In the genomic region with DNA sequence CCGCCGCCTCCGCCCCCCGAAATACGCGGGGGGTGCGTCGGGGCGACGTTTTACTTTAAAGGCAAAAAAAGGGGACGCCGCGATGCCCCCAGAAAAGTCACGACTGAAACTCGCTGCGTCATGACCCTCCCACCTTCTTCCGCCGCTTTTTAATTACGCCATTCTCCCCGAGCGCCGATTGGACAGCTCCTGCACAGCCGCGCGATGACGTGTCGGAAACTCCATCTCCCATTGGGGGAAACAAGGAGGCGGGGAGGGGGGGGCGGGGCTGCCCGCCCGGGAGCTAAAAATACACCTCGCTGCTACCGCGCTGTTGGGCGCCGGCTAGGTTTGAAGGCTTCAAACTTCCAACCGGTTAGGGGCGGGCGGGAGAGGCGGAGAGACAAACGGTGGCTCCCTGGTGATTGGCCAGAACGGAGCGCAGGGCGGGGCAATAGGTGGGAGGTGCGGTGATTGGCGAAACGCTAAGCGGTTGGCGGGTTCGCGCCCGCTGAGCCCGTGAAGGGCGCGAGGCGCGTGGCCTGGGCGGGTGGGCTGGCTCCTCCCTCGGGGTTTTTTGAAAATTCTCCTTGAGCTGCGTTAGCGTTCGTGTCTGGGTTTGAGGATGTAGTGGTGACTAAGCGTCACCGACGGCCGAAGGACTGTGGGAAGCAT, we compare ENCODE assay signal across 1 cellular context.
TF ChIP-seq lines count a peak whose summit lies in the region.

A gene with protein sequence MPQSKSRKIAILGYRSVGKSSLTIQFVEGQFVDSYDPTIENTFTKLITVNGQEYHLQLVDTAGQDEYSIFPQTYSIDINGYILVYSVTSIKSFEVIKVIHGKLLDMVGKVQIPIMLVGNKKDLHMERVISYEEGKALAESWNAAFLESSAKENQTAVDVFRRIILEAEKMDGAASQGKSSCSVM (minus strand): TSS at position 131 of the 654 bp plus-strand sequence. CDS start 384 bp downstream, outside the sequence.

TF ChIP-seq in HepG2, 621 proteins besides CTCF, POLR2A, EP300 and RAD21 (continued from another document and continues in another):
- TF ChIP-seq, protein P1, sequence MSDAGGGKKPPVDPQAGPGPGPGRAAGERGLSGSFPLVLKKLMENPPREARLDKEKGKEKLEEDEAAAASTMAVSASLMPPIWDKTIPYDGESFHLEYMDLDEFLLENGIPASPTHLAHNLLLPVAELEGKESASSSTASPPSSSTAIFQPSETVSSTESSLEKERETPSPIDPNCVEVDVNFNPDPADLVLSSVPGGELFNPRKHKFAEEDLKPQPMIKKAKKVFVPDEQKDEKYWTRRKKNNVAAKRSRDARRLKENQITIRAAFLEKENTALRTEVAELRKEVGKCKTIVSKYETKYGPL (CRISPR knock-in tag; IDR thresholded peaks at IDR 0.05) = no peak
- TF ChIP-seq ZNF777 (CRISPR knock-in tag; IDR thresholded peaks at IDR 0.05) (peak; percentile 39; the same call in 1 of the 2 replicates), IKZF4 (CRISPR knock-in tag; IDR thresholded peaks at IDR 0.05; ENCODE audit: borderline replicate concordance, low read depth, not compliant biosample characterization) (no peak), ARNT2 (CRISPR knock-in tag; IDR thresholded peaks at IDR 0.05; ENCODE audit: low read depth) (no peak), RFXAP (CRISPR knock-in tag; IDR thresholded peaks at IDR 0.05; ENCODE audit: borderline replicate concordance) (peak; percentile 85), THAP11 (CRISPR knock-in tag; IDR thresholded peaks at IDR 0.05) (no peak), TEAD3 (CRISPR knock-in tag; optimal IDR thresholded peaks at IDR 0.05; ENCODE audit: borderline replicate concordance) (no peak), PRPF4 (IDR thresholded peaks at IDR 0.05; ENCODE audit: low read depth, low read length, poor library complexity, severe bottlenecking) (peak; percentile 73), RNF2 (conservative IDR thresholded peaks at IDR 0.05; ENCODE audit: low read depth) (no peak), MBD4 (IDR thresholded peaks at IDR 0.05; ENCODE audit: borderline replicate concordance, low read length) (no peak), ZNF670 (CRISPR knock-in tag; IDR thresholded peaks at IDR 0.05; ENCODE audit: borderline replicate concordance) (no peak), SP2 (CRISPR knock-in tag; IDR thresholded peaks at IDR 0.05) (peak; percentile 77), ZNF75D (CRISPR knock-in tag; IDR thresholded peaks at IDR 0.05; ENCODE audit: borderline replicate concordance) (no peak), RORA (CRISPR knock-in tag; IDR thresholded peaks at IDR 0.05) (no peak), ATF7-NPFF (CRISPR knock-in tag; IDR thresholded peaks at IDR 0.05; ENCODE audit: low read depth) (peak; percentile 63), MED1 (CRISPR knock-in tag; IDR thresholded peaks at IDR 0.05) (peak; percentile 37; the same call in 1 of the 2 replicates), ATF1 (CRISPR knock-in tag; IDR thresholded peaks at IDR 0.05) (peak; percentile 86), KDM2A (CRISPR knock-in tag; IDR thresholded peaks at IDR 0.05; ENCODE audit: borderline replicate concordance, low read depth) (peak; percentile 34; the same call in 1 of the 2 replicates), AGO2 (optimal IDR thresholded peaks at IDR 0.05; ENCODE audit: low read depth, low read length) (peak; percentile 4), ZFP41 (CRISPR knock-in tag; IDR thresholded peaks at IDR 0.05; ENCODE audit: borderline replicate concordance) (no peak), MZF1 (CRISPR knock-in tag; IDR thresholded peaks at IDR 0.05; ENCODE audit: borderline replicate concordance) (no peak), CC2D1A (CRISPR knock-in tag; IDR thresholded peaks at IDR 0.05) (no peak), RAD51 (IDR thresholded peaks at IDR 0.05; ENCODE audit: borderline replicate concordance) (peak; percentile 41; the same call in 1 of the 2 replicates)
- TF ChIP-seq, protein P2, sequence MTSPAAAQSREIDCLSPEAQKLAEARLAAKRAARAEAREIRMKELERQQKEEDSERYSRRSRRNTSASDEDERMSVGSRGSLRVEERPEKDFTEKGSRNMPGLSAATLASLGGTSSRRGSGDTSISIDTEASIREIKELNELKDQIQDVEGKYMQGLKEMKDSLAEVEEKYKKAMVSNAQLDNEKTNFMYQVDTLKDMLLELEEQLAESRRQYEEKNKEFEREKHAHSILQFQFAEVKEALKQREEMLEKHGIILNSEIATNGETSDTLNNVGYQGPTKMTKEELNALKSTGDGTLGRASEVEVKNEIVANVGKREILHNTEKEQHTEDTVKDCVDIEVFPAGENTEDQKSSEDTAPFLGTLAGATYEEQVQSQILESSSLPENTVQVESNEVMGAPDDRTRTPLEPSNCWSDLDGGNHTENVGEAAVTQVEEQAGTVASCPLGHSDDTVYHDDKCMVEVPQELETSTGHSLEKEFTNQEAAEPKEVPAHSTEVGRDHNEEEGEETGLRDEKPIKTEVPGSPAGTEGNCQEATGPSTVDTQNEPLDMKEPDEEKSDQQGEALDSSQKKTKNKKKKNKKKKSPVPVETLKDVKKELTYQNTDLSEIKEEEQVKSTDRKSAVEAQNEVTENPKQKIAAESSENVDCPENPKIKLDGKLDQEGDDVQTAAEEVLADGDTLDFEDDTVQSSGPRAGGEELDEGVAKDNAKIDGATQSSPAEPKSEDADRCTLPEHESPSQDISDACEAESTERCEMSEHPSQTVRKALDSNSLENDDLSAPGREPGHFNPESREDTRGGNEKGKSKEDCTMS (CRISPR knock-in tag; conservative IDR thresholded peaks at IDR 0.05) = no peak
- TF ChIP-seq, protein P3, sequence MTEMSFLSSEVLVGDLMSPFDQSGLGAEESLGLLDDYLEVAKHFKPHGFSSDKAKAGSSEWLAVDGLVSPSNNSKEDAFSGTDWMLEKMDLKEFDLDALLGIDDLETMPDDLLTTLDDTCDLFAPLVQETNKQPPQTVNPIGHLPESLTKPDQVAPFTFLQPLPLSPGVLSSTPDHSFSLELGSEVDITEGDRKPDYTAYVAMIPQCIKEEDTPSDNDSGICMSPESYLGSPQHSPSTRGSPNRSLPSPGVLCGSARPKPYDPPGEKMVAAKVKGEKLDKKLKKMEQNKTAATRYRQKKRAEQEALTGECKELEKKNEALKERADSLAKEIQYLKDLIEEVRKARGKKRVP (CRISPR knock-in tag; IDR thresholded peaks at IDR 0.05) = 0 out of 4 replicates have a peak, but pooled peaks of 1 of the 2 experiments have one; percentile 15
- TF ChIP-seq, protein P4, sequence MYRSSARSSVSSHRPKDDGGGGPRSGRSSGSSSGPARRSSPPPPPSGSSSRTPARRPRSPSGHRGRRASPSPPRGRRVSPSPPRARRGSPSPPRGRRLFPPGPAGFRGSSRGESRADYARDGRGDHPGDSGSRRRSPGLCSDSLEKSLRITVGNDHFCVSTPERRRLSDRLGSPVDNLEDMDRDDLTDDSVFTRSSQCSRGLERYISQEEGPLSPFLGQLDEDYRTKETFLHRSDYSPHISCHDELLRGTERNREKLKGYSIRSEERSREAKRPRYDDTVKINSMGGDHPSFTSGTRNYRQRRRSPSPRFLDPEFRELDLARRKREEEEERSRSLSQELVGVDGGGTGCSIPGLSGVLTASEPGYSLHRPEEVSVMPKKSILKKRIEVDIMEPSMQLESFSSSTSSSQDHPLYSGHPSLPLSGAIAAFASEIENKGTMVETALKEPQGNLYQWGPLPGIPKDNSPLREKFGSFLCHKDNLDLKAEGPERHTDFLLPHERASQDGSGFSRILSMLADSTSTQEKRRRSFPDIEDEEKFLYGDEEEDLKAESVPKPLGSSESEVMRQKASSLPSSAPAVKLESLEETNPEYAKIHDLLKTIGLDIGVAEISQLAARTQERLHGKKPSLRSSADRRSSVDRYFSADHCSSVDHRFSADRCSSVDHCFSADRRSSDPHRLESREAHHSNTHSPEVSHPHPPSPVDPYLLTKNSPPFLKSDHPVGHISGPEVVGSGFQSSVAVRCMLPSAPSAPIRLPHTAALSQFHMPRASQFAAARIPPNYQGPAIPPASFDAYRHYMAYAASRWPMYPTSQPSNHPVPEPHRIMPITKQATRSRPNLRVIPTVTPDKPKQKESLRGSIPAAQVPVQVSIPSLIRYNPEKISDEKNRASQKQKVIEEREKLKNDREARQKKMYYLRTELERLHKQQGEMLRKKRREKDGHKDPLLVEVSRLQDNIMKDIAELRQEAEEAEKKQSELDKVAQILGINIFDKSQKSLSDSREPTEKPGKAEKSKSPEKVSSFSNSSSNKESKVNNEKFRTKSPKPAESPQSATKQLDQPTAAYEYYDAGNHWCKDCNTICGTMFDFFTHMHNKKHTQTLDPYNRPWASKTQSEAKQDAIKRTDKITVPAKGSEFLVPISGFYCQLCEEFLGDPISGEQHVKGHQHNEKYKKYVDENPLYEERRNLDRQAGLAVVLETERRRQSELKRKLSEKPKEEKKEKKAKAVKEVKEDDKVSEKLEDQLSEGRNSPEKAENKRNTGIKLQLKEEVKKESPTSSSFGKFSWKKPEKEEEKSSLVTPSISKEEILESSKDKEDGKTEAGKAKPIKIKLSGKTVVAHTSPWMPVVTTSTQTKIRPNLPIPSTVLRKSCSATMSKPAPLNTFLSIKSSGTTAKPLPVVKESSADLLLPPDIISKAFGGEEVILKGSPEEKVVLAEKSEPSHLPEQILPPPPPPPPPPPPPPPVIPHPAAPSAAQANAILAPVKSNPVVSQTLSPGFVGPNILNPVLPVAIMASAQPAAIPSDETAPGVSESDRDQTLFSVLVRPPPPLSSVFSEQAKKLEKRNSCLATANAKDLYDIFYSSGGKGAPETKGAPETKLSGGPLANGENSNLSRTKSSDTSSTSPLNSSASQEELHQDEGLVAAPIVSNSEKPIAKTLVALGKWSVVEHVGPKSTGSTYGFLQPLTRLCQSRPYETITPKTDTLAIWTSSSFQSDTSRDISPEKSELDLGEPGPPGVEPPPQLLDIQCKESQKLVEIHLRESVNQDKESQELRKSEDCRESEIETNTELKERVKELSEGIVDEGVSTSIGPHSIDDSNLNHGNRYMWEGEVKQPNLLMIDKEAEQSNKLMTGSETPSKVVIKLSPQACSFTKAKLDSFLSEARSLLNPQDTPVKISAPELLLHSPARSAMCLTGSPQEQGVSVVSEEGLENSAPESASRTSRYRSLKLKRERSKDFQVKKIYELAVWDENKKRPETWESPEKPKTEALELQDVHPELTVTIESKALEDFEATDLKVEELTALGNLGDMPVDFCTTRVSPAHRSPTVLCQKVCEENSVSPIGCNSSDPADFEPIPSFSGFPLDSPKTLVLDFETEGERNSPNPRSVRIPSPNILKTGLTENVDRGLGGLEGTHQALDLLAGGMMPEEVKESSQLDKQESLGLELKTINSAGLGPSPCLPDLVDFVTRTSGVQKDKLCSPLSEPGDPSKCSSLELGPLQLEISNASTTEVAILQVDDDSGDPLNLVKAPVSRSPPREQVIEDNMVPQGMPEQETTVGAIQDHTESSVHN (CRISPR knock-in tag; IDR thresholded peaks at IDR 0.05) = no peak
- TF ChIP-seq, protein P5, sequence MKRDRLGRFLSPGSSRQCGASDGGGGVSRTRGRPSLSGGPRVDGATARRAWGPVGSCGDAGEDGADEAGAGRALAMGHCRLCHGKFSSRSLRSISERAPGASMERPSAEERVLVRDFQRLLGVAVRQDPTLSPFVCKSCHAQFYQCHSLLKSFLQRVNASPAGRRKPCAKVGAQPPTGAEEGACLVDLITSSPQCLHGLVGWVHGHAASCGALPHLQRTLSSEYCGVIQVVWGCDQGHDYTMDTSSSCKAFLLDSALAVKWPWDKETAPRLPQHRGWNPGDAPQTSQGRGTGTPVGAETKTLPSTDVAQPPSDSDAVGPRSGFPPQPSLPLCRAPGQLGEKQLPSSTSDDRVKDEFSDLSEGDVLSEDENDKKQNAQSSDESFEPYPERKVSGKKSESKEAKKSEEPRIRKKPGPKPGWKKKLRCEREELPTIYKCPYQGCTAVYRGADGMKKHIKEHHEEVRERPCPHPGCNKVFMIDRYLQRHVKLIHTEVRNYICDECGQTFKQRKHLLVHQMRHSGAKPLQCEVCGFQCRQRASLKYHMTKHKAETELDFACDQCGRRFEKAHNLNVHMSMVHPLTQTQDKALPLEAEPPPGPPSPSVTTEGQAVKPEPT (CRISPR knock-in tag; IDR thresholded peaks at IDR 0.05; ENCODE audit: low read depth) = peak; percentile 53; the same call in 1 of the 2 replicates
- TF ChIP-seq, protein P6, sequence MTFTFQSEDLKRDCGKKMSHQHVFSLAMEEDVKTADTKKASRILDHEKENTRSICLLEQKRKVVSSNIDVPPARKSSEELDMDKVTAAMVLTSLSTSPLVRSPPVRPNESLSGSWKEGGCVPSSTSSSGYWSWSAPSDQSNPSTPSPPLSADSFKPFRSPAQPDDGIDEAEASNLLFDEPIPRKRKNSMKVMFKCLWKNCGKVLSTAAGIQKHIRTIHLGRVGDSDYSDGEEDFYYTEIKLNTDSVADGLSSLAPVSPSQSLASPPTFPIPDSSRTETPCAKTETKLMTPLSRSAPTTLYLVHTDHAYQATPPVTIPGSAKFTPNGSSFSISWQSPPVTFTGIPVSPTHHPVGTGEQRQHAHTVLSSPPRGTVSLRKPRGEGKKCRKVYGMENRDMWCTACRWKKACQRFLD (CRISPR knock-in tag; IDR thresholded peaks at IDR 0.05; ENCODE audit: borderline replicate concordance) = no peak
- TF ChIP-seq, protein P7, sequence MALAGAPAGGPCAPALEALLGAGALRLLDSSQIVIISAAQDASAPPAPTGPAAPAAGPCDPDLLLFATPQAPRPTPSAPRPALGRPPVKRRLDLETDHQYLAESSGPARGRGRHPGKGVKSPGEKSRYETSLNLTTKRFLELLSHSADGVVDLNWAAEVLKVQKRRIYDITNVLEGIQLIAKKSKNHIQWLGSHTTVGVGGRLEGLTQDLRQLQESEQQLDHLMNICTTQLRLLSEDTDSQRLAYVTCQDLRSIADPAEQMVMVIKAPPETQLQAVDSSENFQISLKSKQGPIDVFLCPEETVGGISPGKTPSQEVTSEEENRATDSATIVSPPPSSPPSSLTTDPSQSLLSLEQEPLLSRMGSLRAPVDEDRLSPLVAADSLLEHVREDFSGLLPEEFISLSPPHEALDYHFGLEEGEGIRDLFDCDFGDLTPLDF (CRISPR knock-in tag; IDR thresholded peaks at IDR 0.05) = peak; percentile 77; the same call in 1 of the 2 replicates
- TF ChIP-seq, protein P8, sequence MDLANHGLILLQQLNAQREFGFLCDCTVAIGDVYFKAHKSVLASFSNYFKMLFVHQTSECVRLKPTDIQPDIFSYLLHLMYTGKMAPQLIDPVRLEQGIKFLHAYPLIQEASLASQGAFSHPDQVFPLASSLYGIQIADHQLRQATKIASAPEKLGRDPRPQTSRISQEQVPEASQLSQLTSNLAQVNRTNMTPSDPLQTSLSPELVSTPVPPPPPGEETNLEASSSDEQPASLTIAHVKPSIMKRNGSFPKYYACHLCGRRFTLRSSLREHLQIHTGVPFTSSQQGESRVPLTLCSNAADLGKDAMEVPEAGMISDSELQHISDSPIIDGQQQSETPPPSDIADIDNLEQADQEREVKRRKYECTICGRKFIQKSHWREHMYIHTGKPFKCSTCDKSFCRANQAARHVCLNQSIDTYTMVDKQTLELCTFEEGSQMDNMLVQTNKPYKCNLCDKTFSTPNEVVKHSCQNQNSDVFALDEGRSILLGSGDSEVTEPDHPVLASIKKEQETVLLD (CRISPR knock-in tag; IDR thresholded peaks at IDR 0.05; ENCODE audit: low read depth) = no peak
- TF ChIP-seq, protein P9, sequence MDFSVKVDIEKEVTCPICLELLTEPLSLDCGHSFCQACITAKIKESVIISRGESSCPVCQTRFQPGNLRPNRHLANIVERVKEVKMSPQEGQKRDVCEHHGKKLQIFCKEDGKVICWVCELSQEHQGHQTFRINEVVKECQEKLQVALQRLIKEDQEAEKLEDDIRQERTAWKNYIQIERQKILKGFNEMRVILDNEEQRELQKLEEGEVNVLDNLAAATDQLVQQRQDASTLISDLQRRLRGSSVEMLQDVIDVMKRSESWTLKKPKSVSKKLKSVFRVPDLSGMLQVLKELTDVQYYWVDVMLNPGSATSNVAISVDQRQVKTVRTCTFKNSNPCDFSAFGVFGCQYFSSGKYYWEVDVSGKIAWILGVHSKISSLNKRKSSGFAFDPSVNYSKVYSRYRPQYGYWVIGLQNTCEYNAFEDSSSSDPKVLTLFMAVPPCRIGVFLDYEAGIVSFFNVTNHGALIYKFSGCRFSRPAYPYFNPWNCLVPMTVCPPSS (IDR thresholded peaks at IDR 0.05) = no peak
